Comparison of ENCODE assay signal across 1 cellular context in the genomic region with DNA sequence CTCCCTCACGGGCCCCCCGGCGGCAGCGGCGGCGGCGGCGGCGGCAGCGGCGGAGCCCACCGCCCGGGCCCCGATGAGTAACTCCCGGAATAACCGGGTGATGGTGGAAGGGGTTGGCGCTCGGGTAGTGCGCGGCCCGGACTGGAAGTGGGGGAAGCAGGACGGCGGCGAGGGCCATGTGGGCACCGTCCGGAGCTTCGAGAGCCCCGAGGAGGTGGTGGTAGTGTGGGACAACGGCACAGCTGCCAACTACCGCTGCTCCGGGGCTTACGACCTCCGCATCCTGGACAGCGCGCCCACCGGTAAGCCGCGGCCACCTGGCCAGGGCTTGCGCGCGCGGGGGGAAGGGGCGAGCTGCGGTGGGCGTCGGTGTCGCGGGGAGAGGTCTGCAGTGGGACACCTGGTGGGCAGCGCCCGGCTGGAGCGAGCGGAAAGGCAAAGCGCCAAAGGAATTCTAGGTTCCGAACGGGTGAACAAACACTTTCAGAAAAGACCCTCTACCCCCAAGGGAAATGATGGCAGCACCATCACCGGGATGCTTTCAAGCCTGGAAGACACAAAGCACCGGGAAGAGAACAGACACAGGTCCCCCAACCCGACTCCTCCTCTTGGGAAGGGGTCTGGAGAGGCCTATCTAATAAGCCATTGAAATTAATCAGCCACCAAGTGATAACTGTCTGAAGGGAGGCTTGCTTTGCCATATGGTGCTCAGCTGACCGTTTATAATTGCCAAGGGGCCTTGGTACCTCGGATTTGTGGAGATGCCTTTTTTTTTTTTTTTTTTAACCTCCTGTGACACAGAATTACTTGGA.
A peak's percentile ranks its signal among the peaks of the same experiment; 100 is the strongest.
TF ChIP-seq lines count a peak whose summit lies in the region.

No MANE protein-coding gene starts in this region.

TF ChIP-seq in HepG2, 621 proteins besides CTCF, POLR2A, EP300 and RAD21 (continued from another document and continues in another):
- TF ChIP-seq, protein P1, sequence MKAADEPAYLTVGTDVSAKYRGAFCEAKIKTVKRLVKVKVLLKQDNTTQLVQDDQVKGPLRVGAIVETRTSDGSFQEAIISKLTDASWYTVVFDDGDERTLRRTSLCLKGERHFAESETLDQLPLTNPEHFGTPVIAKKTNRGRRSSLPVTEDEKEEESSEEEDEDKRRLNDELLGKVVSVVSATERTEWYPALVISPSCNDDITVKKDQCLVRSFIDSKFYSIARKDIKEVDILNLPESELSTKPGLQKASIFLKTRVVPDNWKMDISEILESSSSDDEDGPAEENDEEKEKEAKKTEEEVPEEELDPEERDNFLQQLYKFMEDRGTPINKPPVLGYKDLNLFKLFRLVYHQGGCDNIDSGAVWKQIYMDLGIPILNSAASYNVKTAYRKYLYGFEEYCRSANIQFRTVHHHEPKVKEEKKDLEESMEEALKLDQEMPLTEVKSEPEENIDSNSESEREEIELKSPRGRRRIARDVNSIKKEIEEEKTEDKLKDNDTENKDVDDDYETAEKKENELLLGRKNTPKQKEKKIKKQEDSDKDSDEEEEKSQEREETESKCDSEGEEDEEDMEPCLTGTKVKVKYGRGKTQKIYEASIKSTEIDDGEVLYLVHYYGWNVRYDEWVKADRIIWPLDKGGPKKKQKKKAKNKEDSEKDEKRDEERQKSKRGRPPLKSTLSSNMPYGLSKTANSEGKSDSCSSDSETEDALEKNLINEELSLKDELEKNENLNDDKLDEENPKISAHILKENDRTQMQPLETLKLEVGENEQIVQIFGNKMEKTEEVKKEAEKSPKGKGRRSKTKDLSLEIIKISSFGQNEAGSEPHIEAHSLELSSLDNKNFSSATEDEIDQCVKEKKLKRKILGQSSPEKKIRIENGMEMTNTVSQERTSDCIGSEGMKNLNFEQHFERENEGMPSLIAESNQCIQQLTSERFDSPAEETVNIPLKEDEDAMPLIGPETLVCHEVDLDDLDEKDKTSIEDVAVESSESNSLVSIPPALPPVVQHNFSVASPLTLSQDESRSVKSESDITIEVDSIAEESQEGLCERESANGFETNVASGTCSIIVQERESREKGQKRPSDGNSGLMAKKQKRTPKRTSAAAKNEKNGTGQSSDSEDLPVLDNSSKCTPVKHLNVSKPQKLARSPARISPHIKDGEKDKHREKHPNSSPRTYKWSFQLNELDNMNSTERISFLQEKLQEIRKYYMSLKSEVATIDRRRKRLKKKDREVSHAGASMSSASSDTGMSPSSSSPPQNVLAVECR (CRISPR knock-in tag; IDR thresholded peaks at IDR 0.05; ENCODE audit: borderline replicate concordance): 0 out of 2 replicates have a peak, but pooled peaks have one; percentile 29
- TF ChIP-seq RFX5 (IDR thresholded peaks at IDR 0.05; ENCODE audit: low read depth, low read length) (no peak), NFKBIZ (CRISPR knock-in tag; IDR thresholded peaks at IDR 0.05) (no peak), ZNF549 (CRISPR knock-in tag; IDR thresholded peaks at IDR 0.05) (no peak), POGZ (CRISPR knock-in tag; IDR thresholded peaks at IDR 0.05) (no peak), ZNF546 (CRISPR knock-in tag; conservative IDR thresholded peaks at IDR 0.05) (0 out of 2 replicates have a peak, but pooled peaks have one; percentile 29), ZFY (CRISPR knock-in tag; IDR thresholded peaks at IDR 0.05) (no peak), ZNF550 (CRISPR knock-in tag; IDR thresholded peaks at IDR 0.05; ENCODE audit: borderline replicate concordance) (no peak), ZNF605 (CRISPR knock-in tag; IDR thresholded peaks at IDR 0.05) (no peak), ZFP36L2 (CRISPR knock-in tag; IDR thresholded peaks at IDR 0.05) (no peak), ZNF562 (CRISPR knock-in tag; IDR thresholded peaks at IDR 0.05; ENCODE audit: borderline replicate concordance) (no peak), KLF13 (CRISPR knock-in tag; IDR thresholded peaks at IDR 0.05) (no peak), SOX5 (CRISPR knock-in tag; IDR thresholded peaks at IDR 0.05; ENCODE audit: borderline replicate concordance) (no peak), U2AF1 (optimal IDR thresholded peaks at IDR 0.05; ENCODE audit: low read depth, low read length) (no peak), HMG20A (CRISPR knock-in tag; IDR thresholded peaks at IDR 0.05; ENCODE audit: borderline replicate concordance) (no peak), BORCS8-MEF2B (CRISPR knock-in tag; IDR thresholded peaks at IDR 0.05) (no peak), NONO (IDR thresholded peaks at IDR 0.05) (no peak), NONO (CRISPR knock-in tag; conservative IDR thresholded peaks at IDR 0.05) (no peak), FOXC1 (CRISPR knock-in tag; IDR thresholded peaks at IDR 0.05; ENCODE audit: borderline replicate concordance) (no peak), CBFB (CRISPR knock-in tag; IDR thresholded peaks at IDR 0.05) (no peak), AGO2 (optimal IDR thresholded peaks at IDR 0.05; ENCODE audit: low read depth, low read length) (peak; percentile 83), ZNF782 (CRISPR knock-in tag; IDR thresholded peaks at IDR 0.05; ENCODE audit: borderline replicate concordance) (no peak), ZNF431 (CRISPR knock-in tag; IDR thresholded peaks at IDR 0.05; ENCODE audit: borderline replicate concordance, low read depth) (no peak; the same call in 1 of the 2 replicates), HIVEP1 (CRISPR knock-in tag; IDR thresholded peaks at IDR 0.05) (no peak), ZNF556 (CRISPR knock-in tag; IDR thresholded peaks at IDR 0.05; ENCODE audit: borderline replicate concordance) (no peak), ZNF678 (CRISPR knock-in tag; IDR thresholded peaks at IDR 0.05) (no peak)
- TF ChIP-seq, protein P2, sequence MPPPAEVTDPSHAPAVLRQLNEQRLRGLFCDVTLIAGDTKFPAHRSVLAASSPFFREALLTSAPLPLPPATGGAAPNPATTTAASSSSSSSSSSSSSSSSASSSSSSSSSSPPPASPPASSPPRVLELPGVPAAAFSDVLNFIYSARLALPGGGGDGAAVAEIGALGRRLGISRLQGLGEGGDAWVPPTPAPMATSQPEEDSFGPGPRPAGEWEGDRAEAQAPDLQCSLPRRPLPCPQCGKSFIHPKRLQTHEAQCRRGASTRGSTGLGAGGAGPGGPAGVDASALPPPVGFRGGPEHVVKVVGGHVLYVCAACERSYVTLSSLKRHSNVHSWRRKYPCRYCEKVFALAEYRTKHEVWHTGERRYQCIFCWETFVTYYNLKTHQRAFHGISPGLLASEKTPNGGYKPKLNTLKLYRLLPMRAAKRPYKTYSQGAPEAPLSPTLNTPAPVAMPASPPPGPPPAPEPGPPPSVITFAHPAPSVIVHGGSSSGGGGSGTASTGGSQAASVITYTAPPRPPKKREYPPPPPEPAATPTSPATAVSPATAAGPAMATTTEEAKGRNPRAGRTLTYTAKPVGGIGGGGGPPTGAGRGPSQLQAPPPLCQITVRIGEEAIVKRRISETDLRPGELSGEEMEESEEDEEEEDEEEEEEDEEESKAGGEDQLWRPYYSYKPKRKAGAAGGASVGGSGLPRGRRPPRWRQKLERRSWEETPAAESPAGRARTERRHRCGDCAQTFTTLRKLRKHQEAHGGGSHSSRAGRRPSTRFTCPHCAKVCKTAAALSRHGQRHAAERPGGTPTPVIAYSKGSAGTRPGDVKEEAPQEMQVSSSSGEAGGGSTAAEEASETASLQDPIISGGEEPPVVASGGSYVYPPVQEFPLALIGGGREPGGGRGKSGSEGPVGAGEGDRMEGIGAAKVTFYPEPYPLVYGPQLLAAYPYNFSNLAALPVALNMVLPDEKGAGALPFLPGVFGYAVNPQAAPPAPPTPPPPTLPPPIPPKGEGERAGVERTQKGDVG (CRISPR knock-in tag; IDR thresholded peaks at IDR 0.05; ENCODE audit: borderline replicate concordance): no peak
- TF ChIP-seq, protein P3, sequence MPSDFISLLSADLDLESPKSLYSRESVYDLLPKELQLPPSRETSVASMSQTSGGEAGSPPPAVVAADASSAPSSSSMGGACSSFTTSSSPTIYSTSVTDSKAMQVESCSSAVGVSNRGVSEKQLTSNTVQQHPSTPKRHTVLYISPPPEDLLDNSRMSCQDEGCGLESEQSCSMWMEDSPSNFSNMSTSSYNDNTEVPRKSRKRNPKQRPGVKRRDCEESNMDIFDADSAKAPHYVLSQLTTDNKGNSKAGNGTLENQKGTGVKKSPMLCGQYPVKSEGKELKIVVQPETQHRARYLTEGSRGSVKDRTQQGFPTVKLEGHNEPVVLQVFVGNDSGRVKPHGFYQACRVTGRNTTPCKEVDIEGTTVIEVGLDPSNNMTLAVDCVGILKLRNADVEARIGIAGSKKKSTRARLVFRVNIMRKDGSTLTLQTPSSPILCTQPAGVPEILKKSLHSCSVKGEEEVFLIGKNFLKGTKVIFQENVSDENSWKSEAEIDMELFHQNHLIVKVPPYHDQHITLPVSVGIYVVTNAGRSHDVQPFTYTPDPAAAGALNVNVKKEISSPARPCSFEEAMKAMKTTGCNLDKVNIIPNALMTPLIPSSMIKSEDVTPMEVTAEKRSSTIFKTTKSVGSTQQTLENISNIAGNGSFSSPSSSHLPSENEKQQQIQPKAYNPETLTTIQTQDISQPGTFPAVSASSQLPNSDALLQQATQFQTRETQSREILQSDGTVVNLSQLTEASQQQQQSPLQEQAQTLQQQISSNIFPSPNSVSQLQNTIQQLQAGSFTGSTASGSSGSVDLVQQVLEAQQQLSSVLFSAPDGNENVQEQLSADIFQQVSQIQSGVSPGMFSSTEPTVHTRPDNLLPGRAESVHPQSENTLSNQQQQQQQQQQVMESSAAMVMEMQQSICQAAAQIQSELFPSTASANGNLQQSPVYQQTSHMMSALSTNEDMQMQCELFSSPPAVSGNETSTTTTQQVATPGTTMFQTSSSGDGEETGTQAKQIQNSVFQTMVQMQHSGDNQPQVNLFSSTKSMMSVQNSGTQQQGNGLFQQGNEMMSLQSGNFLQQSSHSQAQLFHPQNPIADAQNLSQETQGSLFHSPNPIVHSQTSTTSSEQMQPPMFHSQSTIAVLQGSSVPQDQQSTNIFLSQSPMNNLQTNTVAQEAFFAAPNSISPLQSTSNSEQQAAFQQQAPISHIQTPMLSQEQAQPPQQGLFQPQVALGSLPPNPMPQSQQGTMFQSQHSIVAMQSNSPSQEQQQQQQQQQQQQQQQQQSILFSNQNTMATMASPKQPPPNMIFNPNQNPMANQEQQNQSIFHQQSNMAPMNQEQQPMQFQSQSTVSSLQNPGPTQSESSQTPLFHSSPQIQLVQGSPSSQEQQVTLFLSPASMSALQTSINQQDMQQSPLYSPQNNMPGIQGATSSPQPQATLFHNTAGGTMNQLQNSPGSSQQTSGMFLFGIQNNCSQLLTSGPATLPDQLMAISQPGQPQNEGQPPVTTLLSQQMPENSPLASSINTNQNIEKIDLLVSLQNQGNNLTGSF (CRISPR knock-in tag; IDR thresholded peaks at IDR 0.05): no peak
- TF ChIP-seq, protein P4, sequence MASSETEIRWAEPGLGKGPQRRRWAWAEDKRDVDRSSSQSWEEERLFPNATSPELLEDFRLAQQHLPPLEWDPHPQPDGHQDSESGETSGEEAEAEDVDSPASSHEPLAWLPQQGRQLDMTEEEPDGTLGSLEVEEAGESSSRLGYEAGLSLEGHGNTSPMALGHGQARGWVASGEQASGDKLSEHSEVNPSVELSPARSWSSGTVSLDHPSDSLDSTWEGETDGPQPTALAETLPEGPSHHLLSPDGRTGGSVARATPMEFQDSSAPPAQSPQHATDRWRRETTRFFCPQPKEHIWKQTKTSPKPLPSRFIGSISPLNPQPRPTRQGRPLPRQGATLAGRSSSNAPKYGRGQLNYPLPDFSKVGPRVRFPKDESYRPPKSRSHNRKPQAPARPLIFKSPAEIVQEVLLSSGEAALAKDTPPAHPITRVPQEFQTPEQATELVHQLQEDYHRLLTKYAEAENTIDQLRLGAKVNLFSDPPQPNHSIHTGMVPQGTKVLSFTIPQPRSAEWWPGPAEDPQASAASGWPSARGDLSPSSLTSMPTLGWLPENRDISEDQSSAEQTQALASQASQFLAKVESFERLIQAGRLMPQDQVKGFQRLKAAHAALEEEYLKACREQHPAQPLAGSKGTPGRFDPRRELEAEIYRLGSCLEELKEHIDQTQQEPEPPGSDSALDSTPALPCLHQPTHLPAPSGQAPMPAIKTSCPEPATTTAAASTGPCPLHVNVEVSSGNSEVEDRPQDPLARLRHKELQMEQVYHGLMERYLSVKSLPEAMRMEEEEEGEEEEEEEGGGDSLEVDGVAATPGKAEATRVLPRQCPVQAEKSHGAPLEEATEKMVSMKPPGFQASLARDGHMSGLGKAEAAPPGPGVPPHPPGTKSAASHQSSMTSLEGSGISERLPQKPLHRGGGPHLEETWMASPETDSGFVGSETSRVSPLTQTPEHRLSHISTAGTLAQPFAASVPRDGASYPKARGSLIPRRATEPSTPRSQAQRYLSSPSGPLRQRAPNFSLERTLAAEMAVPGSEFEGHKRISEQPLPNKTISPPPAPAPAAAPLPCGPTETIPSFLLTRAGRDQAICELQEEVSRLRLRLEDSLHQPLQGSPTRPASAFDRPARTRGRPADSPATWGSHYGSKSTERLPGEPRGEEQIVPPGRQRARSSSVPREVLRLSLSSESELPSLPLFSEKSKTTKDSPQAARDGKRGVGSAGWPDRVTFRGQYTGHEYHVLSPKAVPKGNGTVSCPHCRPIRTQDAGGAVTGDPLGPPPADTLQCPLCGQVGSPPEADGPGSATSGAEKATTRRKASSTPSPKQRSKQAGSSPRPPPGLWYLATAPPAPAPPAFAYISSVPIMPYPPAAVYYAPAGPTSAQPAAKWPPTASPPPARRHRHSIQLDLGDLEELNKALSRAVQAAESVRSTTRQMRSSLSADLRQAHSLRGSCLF (CRISPR knock-in tag; IDR thresholded peaks at IDR 0.05; ENCODE audit: borderline replicate concordance): no peak
